Comparison of ENCODE assay signal across 1 cellular context in the genomic region with DNA sequence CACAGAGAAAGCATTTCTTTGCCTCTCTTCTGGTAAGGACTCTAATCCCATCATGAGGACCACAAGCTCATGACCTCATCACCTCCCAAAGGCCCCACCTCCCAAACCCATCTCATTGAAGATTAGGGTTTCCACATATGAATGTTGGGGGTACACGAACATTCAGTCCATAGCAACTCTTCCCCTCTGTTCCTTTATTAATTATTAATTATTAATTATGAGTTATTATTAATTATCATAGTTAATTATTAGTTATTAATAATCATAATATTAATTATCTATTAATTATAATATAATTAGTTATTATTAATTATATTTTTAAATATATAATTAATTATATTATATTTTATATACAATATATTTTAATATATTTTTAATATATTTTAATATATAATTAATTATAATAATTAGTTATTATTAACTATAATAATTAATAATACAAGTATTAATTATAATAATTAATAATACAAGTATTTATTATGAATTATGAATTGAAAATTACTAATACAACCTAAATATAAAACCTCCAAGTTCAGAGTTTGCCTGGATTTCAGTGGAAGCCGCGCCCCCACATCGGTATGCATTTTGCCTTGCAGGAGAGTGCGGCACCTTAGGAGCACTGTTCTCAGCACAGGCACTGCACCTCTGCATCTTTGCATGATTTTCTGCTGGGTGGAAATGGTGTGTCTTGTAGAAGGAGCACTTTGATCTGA.
TF ChIP-seq lines count a peak whose summit lies in the region.

No MANE protein-coding gene starts in this region.

TF ChIP-seq in IMR-90, 13 proteins besides CTCF, POLR2A, EP300 and RAD21:
- TF ChIP-seq SMC3 (IDR thresholded peaks at IDR 0.05; ENCODE audit: low read depth, low read length) (no peak), RCOR1 (IDR thresholded peaks at IDR 0.05; ENCODE audit: insufficient replicate concordance, low read length) (no peak), RFX5 (IDR thresholded peaks at IDR 0.05; ENCODE audit: low read depth, low read length) (no peak), BHLHE40 (IDR thresholded peaks at IDR 0.05; ENCODE audit: low read depth, low read length) (no peak)
TF ChIP-seq in IMR-90: peak in this region for 0.
